Comparison of ENCODE assay signal across 1 cellular context in genomic region chr12:120979862-120980696, GRCh38.
A peak's percentile ranks its signal among the peaks of the same experiment; 100 is the strongest.
TF ChIP-seq lines count a peak whose summit lies in the region.

No MANE protein-coding gene starts in this region.

TF ChIP-seq in HepG2, 621 proteins besides CTCF, POLR2A, EP300 and RAD21 (continued from another document and continues in another):
- TF ChIP-seq ZNF580 (CRISPR knock-in tag; IDR thresholded peaks at IDR 0.05; ENCODE audit: borderline replicate concordance, low read depth) (peak; percentile 63; the same call in 1 of the 2 replicates), NFIB (CRISPR knock-in tag; IDR thresholded peaks at IDR 0.05; ENCODE audit: borderline replicate concordance) (no peak), TFE3 (CRISPR knock-in tag; IDR thresholded peaks at IDR 0.05) (peak; percentile 72), ZNF253 (CRISPR knock-in tag; IDR thresholded peaks at IDR 0.05; ENCODE audit: borderline replicate concordance) (no peak), MZF1 (CRISPR knock-in tag; IDR thresholded peaks at IDR 0.05; ENCODE audit: borderline replicate concordance) (no peak), ZNF446 (CRISPR knock-in tag; IDR thresholded peaks at IDR 0.05) (no peak), FOXA3 (CRISPR knock-in tag; IDR thresholded peaks at IDR 0.05) (no peak; the same call in 1 of the 2 replicates), KMT2A (CRISPR knock-in tag; IDR thresholded peaks at IDR 0.05) (no peak), NFE2L2 (IDR thresholded peaks at IDR 0.05; ENCODE audit: low read length) (no peak), RARA (CRISPR knock-in tag; IDR thresholded peaks at IDR 0.05) (peak; percentile 66), ARHGAP35 (CRISPR knock-in tag; IDR thresholded peaks at IDR 0.05; ENCODE audit: borderline replicate concordance) (peak; percentile 72; the same call in 1 of the 2 replicates), MNT (IDR thresholded peaks at IDR 0.05) (no peak), SMAD9 (CRISPR knock-in tag; IDR thresholded peaks at IDR 0.05) (no peak), ZNF772 (CRISPR knock-in tag; IDR thresholded peaks at IDR 0.05) (peak; percentile 80; the same call in 1 of the 2 replicates), ZBTB40 (IDR thresholded peaks at IDR 0.05) (no peak), ZBTB40 (CRISPR knock-in tag; IDR thresholded peaks at IDR 0.05) (no peak), MTA1 (CRISPR knock-in tag; IDR thresholded peaks at IDR 0.05; ENCODE audit: borderline replicate concordance) (peak; percentile 62; the same call in 1 of the 2 replicates), ZNF747 (CRISPR knock-in tag; IDR thresholded peaks at IDR 0.05; ENCODE audit: borderline replicate concordance) (peak; percentile 67; the same call in 1 of the 2 replicates), NPAS2 (CRISPR knock-in tag; IDR thresholded peaks at IDR 0.05; ENCODE audit: borderline replicate concordance) (no peak), PAXIP1 (CRISPR knock-in tag; conservative IDR thresholded peaks at IDR 0.05) (peak; percentile 94), ZNF800 (CRISPR knock-in tag; IDR thresholded peaks at IDR 0.05) (no peak), CEBPZ (IDR thresholded peaks at IDR 0.05; ENCODE audit: low read length) (no peak), SMAD1 (CRISPR knock-in tag; IDR thresholded peaks at IDR 0.05; ENCODE audit: borderline replicate concordance, low read depth) (peak; percentile 56; the same call in 1 of the 2 replicates), CREB3 (CRISPR knock-in tag; IDR thresholded peaks at IDR 0.05) (peak; percentile 66; the same call in 1 of the 2 replicates), KLF9 (CRISPR knock-in tag; IDR thresholded peaks at IDR 0.05; ENCODE audit: low read depth) (no peak), RBM22 (optimal IDR thresholded peaks at IDR 0.05; ENCODE audit: low read length) (peak; percentile 78), ZNF598 (CRISPR knock-in tag; IDR thresholded peaks at IDR 0.05; ENCODE audit: borderline replicate concordance) (no peak), HCFC1 (IDR thresholded peaks at IDR 0.05; ENCODE audit: low read depth, low read length) (no peak), ZBTB37 (CRISPR knock-in tag; IDR thresholded peaks at IDR 0.05) (peak; percentile 6; the same call in 1 of the 2 replicates), ZNF768 (CRISPR knock-in tag; IDR thresholded peaks at IDR 0.05) (no peak), MAFG (CRISPR knock-in tag; IDR thresholded peaks at IDR 0.05) (no peak)
